Comparison of ENCODE assay signal across 9 cellular contexts in genomic region chr11:128687321-128687720, GRCh38. TPM values are rescaled to one million over a fixed set of nuclear protein-coding genes. Genes with fewer than 3 reads are reported as not detected.
A peak's percentile ranks its signal among the peaks of the same experiment; 100 is the strongest.
DNase-seq lines count a peak whose midpoint lies in the region; ATAC-seq and TF ChIP-seq lines count a peak whose summit lies in the region.
"Had no signal": no experiment of that assay in that cellular context is flagged by ENCODE, and none has a peak within 500 bp of the region (broad histone marks: within the 10 kb centered on the region; RNA-seq: fewer than 3 reads in every experiment).

No MANE protein-coding gene starts in this region.

- CTCF ChIA-PET in activated CD4-positive, alpha-beta memory T cell treated with anti-CD3 and anti-CD28 coated beads for 36 hours (lab: Charles Lee), result interaction anchor here (1.0 to 2.9 kb wide), 8 partner anchors 9 to 530 kb away, joined by 3 to 11 read pairs (median 4); no protein-coding TSS in a partner anchor

- H3K27ac Mint-ChIP-seq in activated CD4-positive, alpha-beta memory T cell treated with anti-CD3 and anti-CD28 coated beads for 36 hours, result no peak overlapping the region
- peak overlapping the region; percentile 70 for H3K27ac Mint-ChIP-seq in stimulated activated memory B cell treated with anti-CD40 and anti-IgM and Interleukin-4, amounts not matched to agents 10 μg/mL and 1 μg/mL and 100 μg/mL, for 72 hours

- peak; percentile 34 for ATAC-seq in stimulated activated memory B cell treated with anti-CD40 and anti-IgM and Interleukin-4, amounts not matched to agents 10 μg/mL and 1 μg/mL and 100 μg/mL, for 72 hours
- no peak for ATAC-seq in HG03280 (IDR thresholded peaks at IDR 0.05; ENCODE audit: unreplicated experiment)

- peak overlapping the region; percentile 6 to 42 for H3K4me3 ChIP-seq in right atrium auricular region

- no peaks in the 10 kb centered on the region for H3K36me3 ChIP-seq in right atrium auricular region

- H3K9me3 Mint-ChIP-seq in activated CD4-positive, alpha-beta memory T cell treated with anti-CD3 and anti-CD28 coated beads for 36 hours, result no peaks in the 10 kb centered on the region
- no peaks in the 10 kb centered on the region for H3K9me3 Mint-ChIP-seq in stimulated activated memory B cell treated with anti-CD40 and anti-IgM and Interleukin-4, amounts not matched to agents 10 μg/mL and 1 μg/mL and 100 μg/mL, for 72 hours

- TF ChIP-seq CTCF in right atrium auricular region (IDR thresholded peaks at IDR 0.05), result no peak

- DNase-seq in DMS 273 (lab: John Stamatoyannopoulos, UW; ENCODE audit: unreplicated experiment) (peak; percentile 10), DMS 273 treated with DMSO at 0.1 percent for 48 hours (lab: John Stamatoyannopoulos, UW) (no peak), right atrium auricular region (ENCODE audit: low spot score) (no peak), HT-29 (ENCODE audit: low spot score) (no peak), NCI-H82 treated with DMSO at 0.1 percent for 48 hours (lab: John Stamatoyannopoulos, UW; ENCODE audit: unreplicated experiment) (no peak)
- no peak for DNase-seq in activated CD4-positive, alpha-beta memory T cell treated with anti-CD3 and anti-CD28 coated beads for 36 hours

- H3K4me1 Mint-ChIP-seq in activated CD4-positive, alpha-beta memory T cell treated with anti-CD3 and anti-CD28 coated beads for 36 hours (ENCODE audit: low read depth), result peaks cover 35% of the 10 kb centered on the region
- peaks cover 41% of the 10 kb centered on the region for H3K4me1 Mint-ChIP-seq in stimulated activated memory B cell treated with anti-CD40 and anti-IgM and Interleukin-4, amounts not matched to agents 10 μg/mL and 1 μg/mL and 100 μg/mL, for 72 hours

- peaks cover 13 to 28% of the 10 kb centered on the region in 2 donors for H3K27me3 ChIP-seq in right atrium auricular region

- H3K27ac ChIP-seq in right atrium auricular region, result no peak overlapping the region
- H3K27ac ChIP-seq: 22Rv1 had no signal

- peaks cover 2 to 71% of the 10 kb centered on the region in 2 donors for H3K4me1 ChIP-seq in right atrium auricular region

- H3K4me3 Mint-ChIP-seq in activated CD4-positive, alpha-beta memory T cell treated with anti-CD3 and anti-CD28 coated beads for 36 hours, result peak overlapping the region; percentile 71
- H3K4me3 Mint-ChIP-seq in stimulated activated memory B cell treated with anti-CD40 and anti-IgM and Interleukin-4, amounts not matched to agents 10 μg/mL and 1 μg/mL and 100 μg/mL, for 72 hours, result peak overlapping the region; percentile 69

- no peaks in the 10 kb centered on the region for H3K36me3 Mint-ChIP-seq in activated CD4-positive, alpha-beta memory T cell treated with anti-CD3 and anti-CD28 coated beads for 36 hours
- no peaks in the 10 kb centered on the region for H3K36me3 Mint-ChIP-seq in stimulated activated memory B cell treated with anti-CD40 and anti-IgM and Interleukin-4, amounts not matched to agents 10 μg/mL and 1 μg/mL and 100 μg/mL, for 72 hours

- intact Hi-C loops in activated CD4-positive, alpha-beta memory T cell treated with anti-CD3 and anti-CD28 coated beads for 36 hours (cut with micrococcal nuclease), result no loop called here

- POLR2A ChIA-PET in activated CD4-positive, alpha-beta memory T cell treated with anti-CD3 and anti-CD28 coated beads for 36 hours (lab: Charles Lee), result interaction anchor here (1.1 to 2.0 kb wide), 2 partner anchors 9 to 17 kb away, joined by 3 to 5 read pairs; no protein-coding TSS in a partner anchor

- H3K27me3 Mint-ChIP-seq in activated CD4-positive, alpha-beta memory T cell treated with anti-CD3 and anti-CD28 coated beads for 36 hours, result peaks cover 39% of the 10 kb centered on the region
- peaks cover 40% of the 10 kb centered on the region for H3K27me3 Mint-ChIP-seq in stimulated activated memory B cell treated with anti-CD40 and anti-IgM and Interleukin-4, amounts not matched to agents 10 μg/mL and 1 μg/mL and 100 μg/mL, for 72 hours

- H3K9me3 ChIP-seq in right atrium auricular region, result no peaks in the 10 kb centered on the region

RNA-seq across cellular contexts. Expression of gene FLI1, which starts 6.6 kb away (rescaled TPM):
- 10 to 100 TPM; 60.3 to 63.7 TPM for total RNA-seq in activated CD4-positive, alpha-beta memory T cell treated with anti-CD3 and anti-CD28 coated beads for 36 hours
- total RNA-seq in right atrium auricular region, result 10 to 100 TPM; 12.3 to 25.2 TPM
- not detected in 2 replicates for total RNA-seq in HT-29 (2014; rRNA removed; shearing (Covaris generic))

Comparison
In these comparisons a context has a peak if more than half of its experiments do, and no peak if none do; other contexts are left out.
1. RNA of gene FLI1, which starts 6.6 kb away (total RNA-seq): 60.3 to 63.7 TPM in activated CD4-positive, alpha-beta memory T cell treated with anti-CD3 and anti-CD28 coated beads for 36 hours and 12.3 to 25.2 TPM in right atrium auricular region; not detected in HT-29; every median in the first group is over 10 times any median in the second.